In genomic region chr1:211578640-211579433, GRCh38 we compare ENCODE assay signal across 8 cellular contexts. TPM values are rescaled to one million over a fixed set of nuclear protein-coding genes. Genes with fewer than 3 reads are reported as not detected.
DNase-seq lines count a peak whose midpoint lies in the region; FAIRE-seq and TF ChIP-seq lines count a peak whose summit lies in the region.

TSS of gene SLC30A1 (minus strand) at chr1:211579161. CDS start at chr1:211578612, 549 bp downstream.

- peak within 1 kb of the TSS; percentile 83; the same call in 1 of the 2 replicates for H2AFZ ChIP-seq in H1 (ENCODE audit: low read length)

- TF ChIP-seq EP300 in H1 (IDR thresholded peaks at IDR 0.05; ENCODE audit: borderline replicate concordance in 1 of 2, low read depth in 2 of 2, low read length in 2 of 2), result no peak

- no peak within 1 kb of the TSS for H2BK120ac ChIP-seq in H1 (replicated peaks; ENCODE audit: low read depth, low read length)
- no peak within 1 kb of the TSS for H2BK120ac ChIP-seq in mesendoderm (ENCODE audit: low read depth, low read length)

- H3K18ac ChIP-seq in H1 (ENCODE audit: extremely low read depth, low read length) (peak within 1 kb of the TSS; percentile 81), mesendoderm (ENCODE audit: low read length) (peak within 1 kb of the TSS; percentile 35)

- H2AK5ac ChIP-seq in H1 (ENCODE audit: low read depth, low read length) (no peak within 1 kb of the TSS), mesendoderm (ENCODE audit: low read length) (no peak within 1 kb of the TSS)

- TF ChIP-seq CTCF in GM20000 (IDR thresholded peaks at IDR 0.05; ENCODE audit: extremely low read depth, missing control alignments), result no peak
- no peak for TF ChIP-seq CTCF in H1 (IDR thresholded peaks at IDR 0.05; ENCODE audit: control extremely low read depth in 1 of 3, insufficient read depth in 1 of 3, low read depth in 1 of 3, low read length in 3 of 3)

- H3K4me1 ChIP-seq in H1 (replicated peaks in 1 of 4; ENCODE audit: control insufficient read depth in 3 of 4, insufficient read depth in 4 of 4, low read length in 3 of 4), result peaks cover 0 to 13% (median 9%) of the 10 kb centered on the region in 4 experiments; a peak in 6 of 7 replicates
- H3K4me1 ChIP-seq in mesendoderm (ENCODE audit: control insufficient read depth, low read depth, low read length), result peaks cover 6% of the 10 kb centered on the region

- peaks cover 0 to 22% (median 2%) of the 10 kb centered on the region in 4 experiments; a peak in 1 of 8 replicates for H3K36me3 ChIP-seq in H1 (ENCODE audit: control insufficient read depth in 2 of 4, insufficient read depth in 4 of 4, low read length in 3 of 4)
- H3K36me3 ChIP-seq in mesendoderm (ENCODE audit: control insufficient read depth, insufficient read depth, low read length), result no peaks in the 10 kb centered on the region

- no peaks in the 10 kb centered on the region for H3K27me3 ChIP-seq in H1 (replicated peaks in 1 of 4; ENCODE audit: control insufficient read depth in 3 of 4, extremely low read depth in 1 of 4, insufficient read depth in 3 of 4, low read length in 3 of 4)
- H3K27me3 ChIP-seq in mesendoderm (ENCODE audit: insufficient read depth, low read length, poor library complexity), result no peaks in the 10 kb centered on the region

- no peak within 1 kb of the TSS for H3K14ac ChIP-seq in H1 (ENCODE audit: insufficient read length)

- peak within 1 kb of the TSS; percentile 88 to 95 for H3K4me2 ChIP-seq in H1 (ENCODE audit: insufficient read depth in 1 of 2, low read depth in 2 of 2, low read length in 2 of 2)
- H3K4me2 ChIP-seq in mesendoderm (ENCODE audit: low read length), result peak within 1 kb of the TSS; percentile 46

- H3K23ac ChIP-seq in H1 (ENCODE audit: insufficient read length) (no peak within 1 kb of the TSS), mesendoderm (ENCODE audit: low read length) (peak within 1 kb of the TSS; percentile 90)

- H3K4me3 ChIP-seq in H1 (ENCODE audit: extremely low read depth in 1 of 4, insufficient read depth in 2 of 4, low read depth in 3 of 4, low read length in 4 of 4) (peak within 1 kb of the TSS; percentile 66 to 92 (median 84)), mesendoderm (ENCODE audit: low read length) (peak within 1 kb of the TSS; percentile 86)

- no peak within 1 kb of the TSS for H2BK20ac ChIP-seq in H1 (ENCODE audit: low read length)

- peak within 1 kb of the TSS; percentile 47; the same call in 1 of the 2 replicates for H2BK5ac ChIP-seq in H1 (ENCODE audit: low read depth, low read length)
- no peak within 1 kb of the TSS for H2BK5ac ChIP-seq in mesendoderm (ENCODE audit: low read length)

- no peak within 1 kb of the TSS; the same call in 1 of the 2 replicates for H2BK12ac ChIP-seq in H1 (ENCODE audit: low read depth, low read length)

- H4K20me1 ChIP-seq in H1 (replicated peaks in 1 of 2; ENCODE audit: control insufficient read depth in 1 of 2, insufficient read depth in 2 of 2, low read length in 2 of 2), result no peaks in the 10 kb centered on the region

- H4K5ac ChIP-seq in H1 (ENCODE audit: insufficient read length, low read depth, low read length), result peak within 1 kb of the TSS; percentile 41
- H4K5ac ChIP-seq in mesendoderm (ENCODE audit: low read length), result no peak within 1 kb of the TSS

- TF ChIP-seq RAD21 in H1 (IDR thresholded peaks at IDR 0.05 in 1 of 2, conservative IDR thresholded peaks at IDR 0.05 in 1 of 2; ENCODE audit: low read depth in 2 of 2, low read length in 2 of 2), result no peak

- POLR2A ChIA-PET in H1 (lab: Charles Lee; ENCODE audit: partially characterized antibody), result interaction anchor here (0.9 to 2.1 kb wide), 11 partner anchors 9 to 1030 kb away, joined by 3 to 5 read pairs (median 4); partner anchors contain the start of genes ATF3 and NEK2

- H3K9ac ChIP-seq in H1 (replicated peaks in 1 of 4; ENCODE audit: extremely low read depth in 1 of 4, low read depth in 3 of 4, low read length in 3 of 4), result peak within 1 kb of the TSS; percentile 41 to 82 (median 60); a peak in 6 of 7 replicates
- peak within 1 kb of the TSS; percentile 87 for H3K9ac ChIP-seq in mesendoderm (ENCODE audit: low read length)

- H3K79me2 ChIP-seq in H1 (ENCODE audit: control insufficient read depth in 1 of 2, insufficient read depth in 2 of 2, low read length in 2 of 2), result peaks cover 6 to 41% of the 10 kb centered on the region in 2 experiments; a peak in 3 of 4 replicates
- H3K79me2 ChIP-seq in mesendoderm (ENCODE audit: control insufficient read depth, insufficient read depth, low read length), result peaks cover 27% of the 10 kb centered on the region

- peak within 1 kb of the TSS; percentile 94 for H4K8ac ChIP-seq in H1 (ENCODE audit: extremely low read depth, insufficient read depth, low read length)
- no peak within 1 kb of the TSS for H4K8ac ChIP-seq in mesendoderm (ENCODE audit: low read depth, low read length)

- H3K56ac ChIP-seq in H1 (replicated peaks; ENCODE audit: insufficient read length, low read depth, low read length) (peak within 1 kb of the TSS; percentile 54), mesendoderm (ENCODE audit: low read length) (peak within 1 kb of the TSS; percentile 91)

- peak within 1 kb of the TSS; percentile 82 for H4K91ac ChIP-seq in H1 (replicated peaks; ENCODE audit: insufficient read length, low read length)

- CTCF ChIA-PET in H1 (lab: Charles Lee; ENCODE audit: partially characterized antibody), result interaction anchor here (0.7 to 4.3 kb wide), 14 partner anchors 8 to 256 kb away, joined by 3 to 20 read pairs (median 4); no protein-coding TSS in a partner anchor

- TF ChIP-seq POLR2A in H1 (IDR thresholded peaks at IDR 0.05; ENCODE audit: control extremely low read depth in 1 of 2, low read depth in 2 of 2, low read length in 2 of 2), result peak in 1 of 2 experiments; percentile 67; a peak in 1 of 3 replicates

- 2% methylated on average over 55 of the region's 97 CpGs; no CpG with 5 or more reads in 1 of the 2 experiments for WGBS in H1 (ENCODE audit: extremely low coverage in 1 of 2, insufficient coverage in 1 of 2, insufficient read length in 1 of 2, insufficient replicate concordance in 2 of 2, low coverage in 1 of 2, low lambda C conversion rate in 2 of 2, missing lambda C conversion rate in 1 of 2), 2 experiments
- WGBS in mesendoderm (ENCODE audit: extremely low coverage, insufficient coverage, low lambda C conversion rate), result no CpG with 5 or more reads among the region's 97 CpGs

- H3K27ac ChIP-seq in H1 (ENCODE audit: low read depth, low read length), result no peak within 1 kb of the TSS
- peak within 1 kb of the TSS; percentile 25 for H3K27ac ChIP-seq in mesendoderm (ENCODE audit: low read depth, low read length)

- peak within 1 kb of the TSS; percentile 75; the same call in 1 of the 2 replicates for H2BK15ac ChIP-seq in H1 (ENCODE audit: low read length)
- no peak within 1 kb of the TSS for H2BK15ac ChIP-seq in mesendoderm (replicated peaks; ENCODE audit: low read depth)

- H3K79me1 ChIP-seq in H1 (ENCODE audit: low read depth, low read length), result no peaks in the 10 kb centered on the region
- no peaks in the 10 kb centered on the region for H3K79me1 ChIP-seq in mesendoderm (ENCODE audit: low read length)

- H3K9me3 ChIP-seq in H1 (ENCODE audit: insufficient read depth in 2 of 2, low read depth in 1 of 2, low read length in 1 of 2), result no peaks in the 10 kb centered on the region

- H3K23me2 ChIP-seq in H1 (ENCODE audit: low read depth, low read length), result peaks cover 6% of the 10 kb centered on the region

- DNase-seq in CMK (ENCODE audit: low read depth) (peak; percentile 93), GM20000 (ENCODE audit: low spot score) (peak; percentile 100), HT-29 (ENCODE audit: low spot score) (peak; percentile 97), NOMO-1 (lab: John Stamatoyannopoulos, UW; ENCODE audit: unreplicated experiment in 2 of 2) (peak; percentile 95 to 97), H1 (ENCODE audit: low read depth in 1 of 2, low spot score in 2 of 2) (peak; percentile 85 to 98), mesendoderm (peak; percentile 98)
- DNase-seq in activated CD8-positive, alpha-beta memory T cell treated with anti-CD3 and anti-CD28 coated beads for 4 hours (ENCODE audit: low read depth in 2 of 2), result peak; percentile 99
- peak; percentile 100 for DNase-seq in stimulated activated CD8-positive, alpha-beta memory T cell treated with anti-CD3 and anti-CD28 coated beads, Interleukin-15, amount 100 ng/mL, for 1 hour (ENCODE audit: low read depth)

- H3K4ac ChIP-seq in H1 (replicated peaks; ENCODE audit: insufficient read length, low read depth, low read length), result peak within 1 kb of the TSS; percentile 76
- H3K4ac ChIP-seq in mesendoderm (ENCODE audit: low read depth, low read length), result peak within 1 kb of the TSS; percentile 4

- FAIRE-seq in H1 (lab: Jason Lieb, UNC), result no peak

TF ChIP-seq in H1, 55 proteins besides CTCF, POLR2A, EP300 and RAD21 (continues in another document):
- TF ChIP-seq KDM4A (IDR thresholded peaks at IDR 0.05; ENCODE audit: low read depth, low read length, severe bottlenecking) (peak; percentile 14), TAF1 (IDR thresholded peaks at IDR 0.05; ENCODE audit: low read depth, low read length) (peak; percentile 80), CHD2 (IDR thresholded peaks at IDR 0.05; ENCODE audit: low read length) (0 out of 2 replicates have a peak, but pooled peaks have one; percentile 24), FOSL1 (IDR thresholded peaks at IDR 0.05; ENCODE audit: insufficient read depth, low read depth, low read length) (no peak), POLR2AphosphoS5 (IDR thresholded peaks at IDR 0.05; ENCODE audit: low read depth, low read length) (peak; percentile 61; the same call in 1 of the 2 replicates), TAF7 (optimal IDR thresholded peaks at IDR 0.05; ENCODE audit: borderline replicate concordance, low read depth, low read length) (peak; percentile 49), SP4 (IDR thresholded peaks at IDR 0.05; ENCODE audit: low read length) (peak; percentile 92), POU5F1 (IDR thresholded peaks at IDR 0.05; ENCODE audit: low read depth, low read length) (no peak), SP1 (IDR thresholded peaks at IDR 0.05; ENCODE audit: low read depth, low read length) (peak; percentile 86), CREB1 (IDR thresholded peaks at IDR 0.05) (peak; percentile 83), TBP (IDR thresholded peaks at IDR 0.05; ENCODE audit: low read depth, low read length) (peak; percentile 83), ASH2L (IDR thresholded peaks at IDR 0.05; ENCODE audit: low read length) (no peak)

RNA-seq across cellular contexts. Expression of gene SLC30A1, which starts in this region (rescaled TPM):
- total RNA-seq in HT-29 (2014; rRNA removed; shearing (Covaris generic)), result 8.1 and 8.6 TPM in 2 replicates
- 13.5 and 14.0 TPM in 2 replicates for total RNA-seq in H1 (2021; fragmentation: NEBNext Ultra II Directional; extraction: Animal tissue kit (Norgen Biotek cat#: 25700))
- polyA plus RNA-seq in H1 (2011; rRNA removed), result 3.7 and 4.5 TPM in 2 replicates
- 5.9 TPM for polyA plus RNA-seq in H1 (2011; cell fraction: cytosol; rRNA removed)
- polyA plus RNA-seq in H1 (2011; cell fraction: nucleus; rRNA removed), result 3.7 TPM
- polyA plus RNA-seq in H1 (2012, experiment 1 of 2), result 2.7 to 6.2 TPM (median 4.9 TPM) in 4 replicates
- polyA plus RNA-seq in H1 (2012, experiment 2 of 2), result 1.0 TPM
- 7.1 TPM for polyA plus RNA-seq in H1 (2013, experiment 1 of 2)
- 8.0 TPM for polyA plus RNA-seq in H1 (2013, experiment 2 of 2)
- polyA minus RNA-seq in H1 (2011; rRNA and poly(A)+ RNA removed), result 10.4 and 15.8 TPM in 2 replicates
- polyA minus RNA-seq in H1 (2011; cell fraction: cytosol; rRNA and poly(A)+ RNA removed), result 15.5 TPM
- 16.7 TPM for polyA minus RNA-seq in H1 (2011; cell fraction: nucleus; rRNA and poly(A)+ RNA removed)
- 11.3 TPM for polyA plus RNA-seq in mesendoderm (2013, experiment 1 of 2)
- polyA plus RNA-seq in mesendoderm (2013, experiment 2 of 2), result 10.4 TPM
